8 cellular contexts compared by ENCODE assay signal in the genomic region with DNA sequence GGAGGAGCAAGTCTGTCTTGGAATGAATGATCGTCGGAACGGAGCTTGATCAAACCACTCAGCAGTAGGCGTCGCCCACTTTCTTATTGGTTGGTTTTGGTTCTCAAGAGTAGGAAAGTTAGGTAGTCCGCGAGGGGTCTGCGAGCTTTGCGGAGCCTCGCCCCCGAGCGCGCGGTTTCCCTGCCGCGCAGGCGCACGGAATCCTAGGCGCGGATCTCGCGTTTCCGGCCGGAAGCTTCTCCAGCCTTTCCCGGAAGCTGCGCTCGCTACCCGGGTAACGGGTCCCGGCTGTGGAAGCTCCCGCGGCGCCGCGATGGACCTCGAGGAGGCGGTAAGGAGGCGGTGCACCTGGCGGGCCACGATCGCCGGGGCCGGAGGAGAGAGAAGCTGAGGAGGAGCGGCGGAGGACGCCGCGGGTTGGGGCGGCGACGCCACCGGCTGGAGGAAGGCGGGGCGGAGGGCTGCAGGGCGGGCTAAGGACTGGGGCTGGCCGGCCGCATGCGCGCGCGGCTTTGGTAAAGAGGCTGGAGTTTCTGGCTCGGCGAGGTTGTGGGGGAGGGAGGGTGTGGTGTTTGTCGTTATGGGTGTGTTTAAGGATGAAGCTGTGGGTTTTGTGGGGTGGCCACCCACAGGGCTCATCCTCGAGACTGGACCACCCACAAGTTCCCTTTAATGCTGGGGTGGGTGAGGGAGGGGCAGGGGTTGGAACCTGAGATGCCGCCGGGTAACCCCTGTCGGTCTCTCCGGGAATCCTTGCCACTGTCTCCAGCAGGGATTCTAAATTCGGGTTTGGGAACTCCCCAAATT. TPM values are rescaled to one million over a fixed set of nuclear protein-coding genes. Genes with fewer than 3 reads are reported as not detected.
A peak's percentile ranks its signal among the peaks of the same experiment; 100 is the strongest.
DNase-seq lines count a peak whose midpoint lies in the region; ATAC-seq and TF ChIP-seq lines count a peak whose summit lies in the region.

TSS of gene TAF1B (plus strand) at position 246 of the 807 bp plus-strand sequence. CDS start at position 314, 68 bp downstream.

- H3K9me3 Mint-ChIP-seq in natural killer cell treated with Interleukin-12 subunit alpha and Interleukin-12 subunit beta and Interleukin-15 and Interleukin-18, amount 100 ng/mL, for 72 hours, result no peaks in the 10 kb centered on the region

- peak; percentile 39; the same call in 1 of the 2 replicates for TF ChIP-seq CTCF in LNCAP (IDR thresholded peaks at IDR 0.05)

- DNase-seq in EL (peak; percentile 96), GOT3 (lab: John Stamatoyannopoulos, UW) (peak; percentile 81), RPMI8226 (peak; percentile 95), fibroblast of peridontal ligament (ENCODE audit: extremely low read depth) (peak; percentile 89)
- peak; percentile 48 to 74 for DNase-seq in activated T-helper 1 cell treated with anti-CD3 and anti-CD28 coated beads, Interleukin-2, amount 50 U/mL, for 16 hours (ENCODE audit: low read depth in 1 of 2, low spot score in 1 of 2)
- DNase-seq in natural killer cell treated with Interleukin-12 subunit alpha and Interleukin-12 subunit beta and Interleukin-15 and Interleukin-18, amount 100 ng/mL, for 72 hours (ENCODE audit: low spot score), result peak; percentile 94
- peak; percentile 90 for DNase-seq in stimulated activated naive CD8-positive, alpha-beta T cell treated with anti-CD3 and anti-CD28 coated beads, Interleukin-15, Interleukin-2, amounts not matched to agents 100 U/mL and 50 U/mL, for 24 hours

- peaks cover 30 to 52% of the 10 kb centered on the region in 2 donors for H3K4me1 Mint-ChIP-seq in natural killer cell treated with Interleukin-12 subunit alpha and Interleukin-12 subunit beta and Interleukin-15 and Interleukin-18, amount 100 ng/mL, for 72 hours (ENCODE audit: low read depth in 2 of 2)

- H3K4me3 Mint-ChIP-seq in natural killer cell treated with Interleukin-12 subunit alpha and Interleukin-12 subunit beta and Interleukin-15 and Interleukin-18, amount 100 ng/mL, for 72 hours, result peak within 1 kb of the TSS; percentile 94

- peak; percentile 91 to 95 for ATAC-seq in natural killer cell treated with Interleukin-12 subunit alpha and Interleukin-12 subunit beta and Interleukin-15 and Interleukin-18, amount 100 ng/mL, for 72 hours
- ATAC-seq in stimulated activated naive CD8-positive, alpha-beta T cell treated with anti-CD3 and anti-CD28 coated beads, Interleukin-15, Interleukin-2, amounts not matched to agents 100 U/mL and 50 U/mL, for 24 hours, result peak; percentile 90

- no peaks in the 10 kb centered on the region for H3K27me3 Mint-ChIP-seq in natural killer cell treated with Interleukin-12 subunit alpha and Interleukin-12 subunit beta and Interleukin-15 and Interleukin-18, amount 100 ng/mL, for 72 hours

- H3K27ac Mint-ChIP-seq in natural killer cell treated with Interleukin-12 subunit alpha and Interleukin-12 subunit beta and Interleukin-15 and Interleukin-18, amount 100 ng/mL, for 72 hours, result peak within 1 kb of the TSS; percentile 92 to 99

- H3K36me3 Mint-ChIP-seq in natural killer cell treated with Interleukin-12 subunit alpha and Interleukin-12 subunit beta and Interleukin-15 and Interleukin-18, amount 100 ng/mL, for 72 hours, result peaks cover 19% of the 10 kb centered on the region

RNA-seq across cellular contexts. Expression of gene TAF1B, which starts in this region (rescaled TPM):
- total RNA-seq in natural killer cell treated with Interleukin-12 subunit alpha and Interleukin-12 subunit beta and Interleukin-15 and Interleukin-18, amount 100 ng/mL, for 72 hours, result 10 to 100 TPM; 34.4 to 42.3 TPM

Comparison
In these comparisons a context has a peak if more than half of its experiments do, and no peak if none do; other contexts are left out.
1. Peak in every context shown above with its lines: DNase-seq and ATAC-seq.